In the genomic region with DNA sequence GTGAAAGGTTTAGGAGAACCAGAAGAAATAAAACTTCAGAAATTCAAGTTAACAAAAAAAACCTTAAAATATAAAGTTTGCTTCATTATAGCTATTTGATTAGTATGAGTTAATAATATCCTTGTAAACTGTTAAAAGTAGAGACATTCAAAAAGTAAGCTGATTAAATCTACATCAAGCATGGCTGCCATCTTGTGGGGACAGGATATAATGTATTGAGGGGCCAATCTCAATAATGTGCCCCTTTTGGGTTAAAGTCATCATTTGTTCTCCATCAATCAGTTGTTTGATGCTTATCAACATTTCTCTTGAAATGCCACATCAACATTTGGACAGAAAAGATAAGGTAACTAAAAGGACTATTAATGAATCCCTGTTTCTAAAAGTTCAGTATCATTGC, we compare ENCODE assay signal across 17 cellular contexts.
DNase-seq lines count a peak whose midpoint lies in the region; ATAC-seq, FAIRE-seq and TF ChIP-seq lines count a peak whose summit lies in the region.
"Had no signal": no experiment of that assay in that cellular context is flagged by ENCODE, and none has a peak within 500 bp of the region (broad histone marks: within the 10 kb centered on the region; RNA-seq: fewer than 3 reads in every experiment).

No MANE protein-coding gene starts in this region.

- peak; percentile 39 for FAIRE-seq in RCC 7860 (lab: Jason Lieb, UNC)
- FAIRE-seq: endothelial cell of umbilical vein had no signal

- DNase-seq in NCI-H345 (lab: John Stamatoyannopoulos, UW): peak; percentile 0
- DNase-seq in NCI-H345 treated with DMSO at 0.1 percent for 48 hours (lab: John Stamatoyannopoulos, UW; ENCODE audit: unreplicated experiment): no peak
- no peak for DNase-seq in RCC 7860 (ENCODE audit: low spot score)
- DNase-seq in epithelial cell of esophagus (ENCODE audit: low read depth): peak; percentile 18
- DNase-seq in pons (ENCODE audit: low spot score): peak; percentile 46
- no peak for DNase-seq in anterior cingulate cortex (lab: John Stamatoyannopoulos, UW)
- no peak for DNase-seq in NCI-H1694 (lab: John Stamatoyannopoulos, UW)
- DNase-seq: activated CD8-positive, alpha-beta memory T cell treated with anti-CD3 and anti-CD28 coated beads for 24 hours; activated effector memory CD4-positive, alpha-beta T cell treated with anti-CD3 and anti-CD28 coated beads, Interleukin-2, amount 50 U/mL, for 16 hours; Calu3; caudate nucleus; NCI-H1417 treated with DMSO at 0.1 percent for 48 hours; NCI-H526; SHP77 treated with DMSO at 0.1 percent for 48 hours; stimulated activated CD8-positive, alpha-beta memory T cell treated with anti-CD3 and anti-CD28 coated beads, Interleukin-4, amount 100 ng/mL, for 48 hours had no signal

- H3K4me3 ChIP-seq in epithelial cell of esophagus (ENCODE audit: low read length): no peak overlapping the region

- peak; percentile 39 for TF ChIP-seq CTCF in epithelial cell of esophagus (IDR thresholded peaks at IDR 0.05; ENCODE audit: insufficient read depth, low read depth, low read length, missing control alignments)

- no peak for ATAC-seq in GM21619 (IDR thresholded peaks at IDR 0.05; ENCODE audit: unreplicated experiment)

Comparison
In these comparisons a context has a peak if more than half of its experiments do, and no peak if none do; other contexts are left out.
1. DNase-seq: peak in NCI-H345 (single experiment), epithelial cell of esophagus (single experiment) and pons (single experiment); none in NCI-H345 treated with DMSO at 0.1 percent for 48 hours (single experiment), RCC 7860 (single experiment), anterior cingulate cortex (0 of 58) and NCI-H1694 (single experiment).